In genomic region chr5:139655727-139656271, GRCh38 we compare ENCODE assay signal across 1 cellular context.
TF ChIP-seq lines count a peak whose summit lies in the region.

No MANE protein-coding gene starts in this region.

TF ChIP-seq in HepG2, 621 proteins besides CTCF, POLR2A, EP300 and RAD21 (continued from another document and continues in another):
- TF ChIP-seq ZNF878 (CRISPR knock-in tag; IDR thresholded peaks at IDR 0.05) = 0 out of 2 replicates have a peak, but pooled peaks have one; percentile 33
- TF ChIP-seq NFKBIZ (CRISPR knock-in tag; IDR thresholded peaks at IDR 0.05) = no peak
- TF ChIP-seq SP5 (CRISPR knock-in tag; IDR thresholded peaks at IDR 0.05; ENCODE audit: borderline replicate concordance, low read depth) = peak; percentile 27; the same call in 1 of the 2 replicates
- peak; percentile 68; the same call in 1 of the 2 replicates for TF ChIP-seq ZBTB7B (CRISPR knock-in tag; IDR thresholded peaks at IDR 0.05)
- no peak for TF ChIP-seq ZBTB43 (CRISPR knock-in tag; conservative IDR thresholded peaks at IDR 0.05)
- TF ChIP-seq FOXA1 (IDR thresholded peaks at IDR 0.05) = no peak
- TF ChIP-seq FOXA1 (CRISPR knock-in tag; IDR thresholded peaks at IDR 0.05) = peak; percentile 62; the same call in 1 of the 2 replicates
- TF ChIP-seq ZNF746 (CRISPR knock-in tag; IDR thresholded peaks at IDR 0.05) = peak; percentile 60; the same call in 1 of the 2 replicates
- TF ChIP-seq NFYC (CRISPR knock-in tag; IDR thresholded peaks at IDR 0.05) = 0 out of 2 replicates have a peak, but pooled peaks have one; percentile 20
- TF ChIP-seq PPARG (CRISPR knock-in tag; conservative IDR thresholded peaks at IDR 0.05) = 0 out of 2 replicates have a peak, but pooled peaks have one; percentile 36
- peak; percentile 55 for TF ChIP-seq THRA (CRISPR knock-in tag; IDR thresholded peaks at IDR 0.05; ENCODE audit: borderline replicate concordance)
- no peak for TF ChIP-seq LCORL (IDR thresholded peaks at IDR 0.05)
- peak; percentile 95 for TF ChIP-seq LCORL (CRISPR knock-in tag; IDR thresholded peaks at IDR 0.05)
- no peak for TF ChIP-seq ZNF784 (CRISPR knock-in tag; IDR thresholded peaks at IDR 0.05; ENCODE audit: borderline replicate concordance)
- TF ChIP-seq ZFY (CRISPR knock-in tag; IDR thresholded peaks at IDR 0.05) = peak; percentile 27
- peak; percentile 12; the same call in 1 of the 3 replicates for TF ChIP-seq MXI1 (IDR thresholded peaks at IDR 0.05; ENCODE audit: borderline replicate concordance, low read depth, low read length)
- TF ChIP-seq BORCS8-MEF2B (CRISPR knock-in tag; IDR thresholded peaks at IDR 0.05) = peak; percentile 46; the same call in 1 of the 2 replicates
- peak; percentile 58 for TF ChIP-seq SALL1 (CRISPR knock-in tag; IDR thresholded peaks at IDR 0.05)
- 0 out of 2 replicates have a peak, but pooled peaks have one; percentile 24 for TF ChIP-seq ZNF567 (CRISPR knock-in tag; IDR thresholded peaks at IDR 0.05; ENCODE audit: borderline replicate concordance)
- TF ChIP-seq PRDM15 (CRISPR knock-in tag; IDR thresholded peaks at IDR 0.05) = peak; percentile 74; the same call in 1 of the 2 replicates
- 0 out of 2 replicates have a peak, but pooled peaks have one; percentile 37 for TF ChIP-seq ZSCAN22 (CRISPR knock-in tag; IDR thresholded peaks at IDR 0.05)
- TF ChIP-seq RFXAP (CRISPR knock-in tag; IDR thresholded peaks at IDR 0.05; ENCODE audit: borderline replicate concordance) = 0 out of 2 replicates have a peak, but pooled peaks have one; percentile 14
- no peak for TF ChIP-seq ZSCAN29 (CRISPR knock-in tag; conservative IDR thresholded peaks at IDR 0.05)
- no peak for TF ChIP-seq SOX6 (IDR thresholded peaks at IDR 0.05)
- TF ChIP-seq SOX6 (CRISPR knock-in tag; IDR thresholded peaks at IDR 0.05) = peak; percentile 60; the same call in 1 of the 2 replicates
- no peak for TF ChIP-seq GPBP1L1 (CRISPR knock-in tag; IDR thresholded peaks at IDR 0.05)
- no peak for TF ChIP-seq BRF2 (CRISPR knock-in tag; IDR thresholded peaks at IDR 0.05)
- TF ChIP-seq ZZZ3 (CRISPR knock-in tag; IDR thresholded peaks at IDR 0.05; ENCODE audit: borderline replicate concordance) = no peak
- peak; percentile 45; the same call in 1 of the 2 replicates for TF ChIP-seq KAT8 (CRISPR knock-in tag; IDR thresholded peaks at IDR 0.05)
- TF ChIP-seq PATZ1 (CRISPR knock-in tag; IDR thresholded peaks at IDR 0.05) = peak; percentile 85
- peak; percentile 91 for TF ChIP-seq TEAD3 (CRISPR knock-in tag; optimal IDR thresholded peaks at IDR 0.05; ENCODE audit: borderline replicate concordance)
- TF ChIP-seq ZBTB37 (CRISPR knock-in tag; IDR thresholded peaks at IDR 0.05) = no peak
- TF ChIP-seq AKNA (CRISPR knock-in tag; IDR thresholded peaks at IDR 0.05; ENCODE audit: borderline replicate concordance) = no peak
- TF ChIP-seq ZBTB10 (CRISPR knock-in tag; IDR thresholded peaks at IDR 0.05; ENCODE audit: borderline replicate concordance) = peak; percentile 78; the same call in 1 of the 2 replicates
- peak; percentile 74; the same call in 1 of the 2 replicates for TF ChIP-seq SIN3A (IDR thresholded peaks at IDR 0.05; ENCODE audit: borderline replicate concordance, low read depth, low read length)
- peak; percentile 54; the same call in 1 of the 2 replicates for TF ChIP-seq SPEN (CRISPR knock-in tag; IDR thresholded peaks at IDR 0.05; ENCODE audit: low read depth)
- peak; percentile 46; the same call in 1 of the 2 replicates for TF ChIP-seq ZNF121 (CRISPR knock-in tag; IDR thresholded peaks at IDR 0.05)
